In the genomic region with DNA sequence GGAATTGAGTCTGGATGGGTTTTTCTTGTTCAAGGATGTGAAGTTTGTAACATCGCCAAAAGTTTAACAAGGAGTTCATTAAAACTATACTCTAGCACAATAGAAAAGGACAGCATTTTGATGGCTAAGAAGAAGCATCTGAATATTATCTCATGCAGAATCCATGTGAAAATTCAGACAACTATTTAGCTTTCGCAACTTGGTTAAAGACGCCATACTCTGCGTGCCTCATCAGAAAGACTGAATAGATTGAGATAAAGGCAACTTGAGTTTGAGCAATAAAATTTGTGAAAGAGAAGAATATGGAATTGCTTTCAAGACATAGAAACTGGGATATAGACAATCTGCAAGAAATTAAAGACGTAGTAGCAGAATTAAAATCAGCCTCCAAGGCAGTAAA, we compare ENCODE assay signal across 26 cellular contexts.
"Had no signal": no experiment of that assay in that cellular context is flagged by ENCODE, and none has a peak within 500 bp of the region (broad histone marks: within the 10 kb centered on the region; RNA-seq: fewer than 3 reads in every experiment).

No MANE protein-coding gene starts in this region.

- H3K4me1 ChIP-seq: neural progenitor cell, parathyroid adenoma, psoas muscle, right lobe of liver, suprapubic skin, testis, upper lobe of right lung, uterus had no signal

- H3K9ac ChIP-seq: neural progenitor cell, parathyroid adenoma had no signal

- H3K36me3 ChIP-seq: neural progenitor cell, ovary, right lobe of liver, sigmoid colon, suprapubic skin, tibial artery, upper lobe of right lung, uterus had no signal

- ATAC-seq: naive thymus-derived CD4-positive, alpha-beta T cell; natural killer cell; psoas muscle; right cardiac atrium; right lobe of liver; stimulated activated memory B cell treated with anti-CD40 and anti-IgM and Interleukin-4, amounts not matched to agents 10 μg/mL and 1 μg/mL and 100 μg/mL, for 72 hours; stimulated activated naive CD8-positive, alpha-beta T cell treated with anti-CD3 and anti-CD28 coated beads, Interleukin-15, amount 100 ng/mL, for 72 hours; stimulated activated naive CD8-positive, alpha-beta T cell treated with anti-CD3 and anti-CD28 coated beads, Interleukin-15, Interleukin-2, amounts not matched to agents 100 U/mL and 50 U/mL, for 24 hours; upper lobe of right lung had no signal

- H3K27me3 ChIP-seq: neural progenitor cell, ovary, right lobe of liver, sigmoid colon, suprapubic skin, testis, tibial artery, upper lobe of right lung, uterus had no signal

- DNase-seq: naive thymus-derived CD4-positive, alpha-beta T cell; natural killer cell; occipital lobe; ovary; posterior cingulate gyrus; psoas muscle; right cardiac atrium; right lobe of liver; sigmoid colon; small intestine; stimulated activated CD4-positive, alpha-beta T cell treated with anti-CD3 and anti-CD28 coated beads, Interleukin-15, amount 100 ng/mL, for 24 hours; stimulated activated CD4-positive, alpha-beta T cell treated with anti-CD3 and anti-CD28 coated beads, Interleukin-4, amount 100 ng/mL, for 1 hour; stimulated activated CD4-positive, alpha-beta T cell treated with anti-CD3 and anti-CD28 coated beads, Interleukin-4, amount 100 ng/mL, for 4 hours; stimulated activated CD8-positive, alpha-beta memory T cell treated with anti-CD3 and anti-CD28 coated beads, Interleukin-4, amount 100 ng/mL, for 48 hours; stimulated activated naive CD4-positive, alpha-beta T cell; stimulated activated naive CD8-positive, alpha-beta T cell treated with anti-CD3 and anti-CD28 coated beads, Interleukin-15, amount 100 ng/mL, for 72 hours; stimulated activated naive CD8-positive, alpha-beta T cell treated with anti-CD3 and anti-CD28 coated beads, Interleukin-15, Interleukin-2, amounts not matched to agents 100 U/mL and 50 U/mL, for 24 hours; substantia nigra; testis; tibial artery; upper lobe of right lung; uterus had no signal

- H3K9me3 ChIP-seq: ovary, psoas muscle, right lobe of liver, sigmoid colon, suprapubic skin, testis, tibial artery, upper lobe of right lung, uterus had no signal

- H3K4me3 ChIP-seq: neural progenitor cell, ovary, psoas muscle, right lobe of liver, sigmoid colon, suprapubic skin, testis, tibial artery, upper lobe of right lung, uterus had no signal

- H3K27ac ChIP-seq: neural progenitor cell, ovary, parathyroid adenoma, psoas muscle, right lobe of liver, suprapubic skin, testis, tibial artery, upper lobe of right lung, uterus had no signal
